Comparison of ENCODE assay signal across 23 cellular contexts in the genomic region with DNA sequence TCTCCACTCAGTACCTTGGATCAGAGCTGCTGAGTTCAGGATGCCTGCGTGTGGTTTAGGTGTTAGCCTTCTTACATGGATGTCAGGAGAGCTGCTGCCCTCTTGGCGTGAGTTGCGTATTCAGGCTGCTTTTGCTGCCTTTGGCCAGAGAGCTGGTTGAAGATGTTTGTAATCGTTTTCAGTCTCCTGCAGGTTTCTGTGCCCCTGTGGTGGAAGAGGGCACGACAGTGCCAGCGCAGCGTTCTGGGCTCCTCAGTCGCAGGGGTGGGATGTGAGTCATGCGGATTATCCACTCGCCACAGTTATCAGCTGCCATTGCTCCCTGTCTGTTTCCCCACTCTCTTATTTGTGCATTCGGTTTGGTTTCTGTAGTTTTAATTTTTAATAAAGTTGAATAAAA.
"Had no signal": no experiment of that assay in that cellular context is flagged by ENCODE, and none has a peak within 500 bp of the region (broad histone marks: within the 10 kb centered on the region; RNA-seq: fewer than 3 reads in every experiment).

No MANE protein-coding gene starts in this region.

- H3K4me3 ChIP-seq: SJSA1, SK-N-MC had no signal

- DNase-seq: IMR-90, Kasumi-1, MM.1S, NCI-H1092 treated with DMSO at 0.1 percent for 48 hours, NCI-H1436, NCI-H187, NCI-H2029, NCI-H2081 treated with DMSO at 0.1 percent for 48 hours, NCI-H2171, NCI-H226, NCI-H446, NCI-H510A, NCI-H524 treated with DMSO at 0.1 percent for 48 hours, NCI-H69, NCI-H774, Right ventricle myocardium superior, RPMI8226, SIG-M5 had no signal

- H3K4me2 ChIP-seq: KMS-11 had no signal

- H3K9me3 ChIP-seq: SJSA1 had no signal

- H3K9ac ChIP-seq: KMS-11 had no signal

- FAIRE-seq: HepG2, RCC 7860 had no signal

- H3K27ac ChIP-seq: KMS-11, SJSA1, SK-N-MC had no signal

- H3K4me1 ChIP-seq: SJSA1 had no signal
